ENCODE assay signal across 14 cellular contexts in the genomic region with DNA sequence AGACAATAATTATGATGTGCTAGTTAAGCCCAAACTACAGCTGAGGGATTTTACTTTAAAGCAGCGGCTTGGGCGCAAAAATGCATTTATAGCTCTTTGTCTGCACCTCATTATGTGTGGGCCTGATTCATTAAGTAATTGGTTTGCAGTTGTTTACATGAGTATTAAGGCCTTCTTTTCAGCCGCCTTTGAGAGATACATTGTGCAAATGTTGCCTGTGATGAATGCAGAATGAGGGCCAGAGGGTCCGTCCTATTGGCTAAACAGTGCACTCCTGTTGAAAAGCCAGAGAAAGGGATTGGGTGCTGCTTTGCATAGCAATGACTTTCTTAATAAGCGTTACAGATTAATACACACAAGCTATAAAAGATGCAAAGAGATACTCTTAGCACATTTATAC.
DNase-seq lines count a peak whose midpoint lies in the region; ATAC-seq and TF ChIP-seq lines count a peak whose summit lies in the region.
"Had no signal": no experiment of that assay in that cellular context is flagged by ENCODE, and none has a peak within 500 bp of the region (broad histone marks: within the 10 kb centered on the region; RNA-seq: fewer than 3 reads in every experiment).

No MANE protein-coding gene starts in this region.

- H3K27ac Mint-ChIP-seq in activated naive CD8-positive, alpha-beta T cell treated with anti-CD3 and anti-CD28 coated beads for 36 hours, result peak overlapping the region; percentile 34
- no peak overlapping the region for H3K27ac Mint-ChIP-seq in activated naive CD8-positive, alpha-beta T cell treated with anti-CD3 and anti-CD28 coated beads, Interleukin-2, amount 50 U/mL, for 24 hours
- H3K27ac Mint-ChIP-seq: effector memory CD8-positive, alpha-beta T cell; T-cell had no signal

- POLR2A ChIA-PET in HEK293T (lab: Yijun Ruan, JAX), result interaction anchor here (0.6 to 1.4 kb wide), 2 partner anchors 109 to 264 kb away, joined by 3 to 6 read pairs; a partner anchor contains a TSS

- CTCF ChIA-PET in HEK293T (lab: Yijun Ruan, JAX), result interaction anchor here (0.6 to 3.4 kb wide), 10 partner anchors 182 to 397 kb away, joined by 3 to 28 read pairs (median 5); no protein-coding TSS in a partner anchor

- H3K27me3 Mint-ChIP-seq in activated naive CD8-positive, alpha-beta T cell treated with anti-CD3 and anti-CD28 coated beads for 36 hours, result no peaks in the 10 kb centered on the region
- H3K27me3 Mint-ChIP-seq in activated naive CD8-positive, alpha-beta T cell treated with anti-CD3 and anti-CD28 coated beads, Interleukin-2, amount 50 U/mL, for 24 hours, result no peaks in the 10 kb centered on the region
- H3K27me3 Mint-ChIP-seq: central memory CD8-positive, alpha-beta T cell; effector memory CD8-positive, alpha-beta T cell; T-cell had no signal

- no peak overlapping the region for H3K4me3 ChIP-seq in foreskin fibroblast (ENCODE audit: low read depth in 1 of 2, low read length in 2 of 2)
- H3K4me3 ChIP-seq: GM12878 had no signal

- no peak for TF ChIP-seq CTCF in foreskin fibroblast (IDR thresholded peaks at IDR 0.05; ENCODE audit: low read depth, low read length)

- no peaks in the 10 kb centered on the region for H3K9me3 Mint-ChIP-seq in activated naive CD8-positive, alpha-beta T cell treated with anti-CD3 and anti-CD28 coated beads for 36 hours
- H3K9me3 Mint-ChIP-seq in activated naive CD8-positive, alpha-beta T cell treated with anti-CD3 and anti-CD28 coated beads, Interleukin-2, amount 50 U/mL, for 24 hours, result no peaks in the 10 kb centered on the region
- H3K9me3 Mint-ChIP-seq: central memory CD8-positive, alpha-beta T cell; effector memory CD8-positive, alpha-beta T cell; T-cell had no signal

- no peaks in the 10 kb centered on the region for H3K36me3 Mint-ChIP-seq in activated naive CD8-positive, alpha-beta T cell treated with anti-CD3 and anti-CD28 coated beads for 36 hours
- peaks cover 3% of the 10 kb centered on the region for H3K36me3 Mint-ChIP-seq in activated naive CD8-positive, alpha-beta T cell treated with anti-CD3 and anti-CD28 coated beads, Interleukin-2, amount 50 U/mL, for 24 hours (ENCODE audit: low read depth)

- no peak overlapping the region for H3K4me3 Mint-ChIP-seq in activated naive CD8-positive, alpha-beta T cell treated with anti-CD3 and anti-CD28 coated beads for 36 hours
- no peak overlapping the region for H3K4me3 Mint-ChIP-seq in activated naive CD8-positive, alpha-beta T cell treated with anti-CD3 and anti-CD28 coated beads, Interleukin-2, amount 50 U/mL, for 24 hours
- H3K4me3 Mint-ChIP-seq: central memory CD8-positive, alpha-beta T cell; effector memory CD8-positive, alpha-beta T cell; T-cell had no signal

- no peaks in the 10 kb centered on the region for H3K4me1 Mint-ChIP-seq in activated naive CD8-positive, alpha-beta T cell treated with anti-CD3 and anti-CD28 coated beads for 36 hours
- peaks cover 2% of the 10 kb centered on the region for H3K4me1 Mint-ChIP-seq in activated naive CD8-positive, alpha-beta T cell treated with anti-CD3 and anti-CD28 coated beads, Interleukin-2, amount 50 U/mL, for 24 hours

- no peak for ATAC-seq in activated naive CD8-positive, alpha-beta T cell treated with anti-CD3 and anti-CD28 coated beads, Interleukin-2, amount 50 U/mL, for 24 hours
- no peak for ATAC-seq in GM19023 (IDR thresholded peaks at IDR 0.05; ENCODE audit: unreplicated experiment)

- DNase-seq in activated naive CD8-positive, alpha-beta T cell treated with anti-CD3 and anti-CD28 coated beads for 36 hours, result no peak
- no peak for DNase-seq in activated naive CD8-positive, alpha-beta T cell treated with anti-CD3 and anti-CD28 coated beads, Interleukin-2, amount 50 U/mL, for 24 hours
- peak in 44 of 56 donors; percentile 5 to 81 (median 44) for DNase-seq in amygdala (lab: John Stamatoyannopoulos, UW)
- peak; percentile 86 for DNase-seq in medulla oblongata (ENCODE audit: extremely low spot score)
- DNase-seq in NK-92 treated with Interleukin-12 subunit alpha and Interleukin-12 subunit beta, amount 100 ng/mL, for 24 hours (lab: John Stamatoyannopoulos, UW), result no peak
- no peak for DNase-seq in foreskin fibroblast
- DNase-seq in HEK293T (ENCODE audit: extremely low spot score), result no peak
- DNase-seq: effector memory CD8-positive, alpha-beta T cell; left cardiac atrium; stimulated activated CD4-positive, alpha-beta T cell treated with anti-CD3 and anti-CD28 coated beads, Interleukin-2, amount 100 ng/mL, for 24 hours; T-cell had no signal

TF ChIP-seq in HEK293T, 16 proteins besides CTCF, POLR2A, EP300 and RAD21:
- no peak for TF ChIP-seq ELF4 (IDR thresholded peaks at IDR 0.05)
- no peak for TF ChIP-seq CTBP1 (IDR thresholded peaks at IDR 0.05; ENCODE audit: borderline replicate concordance)
- TF ChIP-seq HDGF (IDR thresholded peaks at IDR 0.05; ENCODE audit: borderline replicate concordance), result no peak
- TF ChIP-seq FOXM1 (IDR thresholded peaks at IDR 0.05; ENCODE audit: borderline replicate concordance), result no peak
- no peak for TF ChIP-seq BHLHE40 (IDR thresholded peaks at IDR 0.05; ENCODE audit: borderline replicate concordance)
- no peak for TF ChIP-seq ZNF384 (IDR thresholded peaks at IDR 0.05)
- TF ChIP-seq, protein P1, sequence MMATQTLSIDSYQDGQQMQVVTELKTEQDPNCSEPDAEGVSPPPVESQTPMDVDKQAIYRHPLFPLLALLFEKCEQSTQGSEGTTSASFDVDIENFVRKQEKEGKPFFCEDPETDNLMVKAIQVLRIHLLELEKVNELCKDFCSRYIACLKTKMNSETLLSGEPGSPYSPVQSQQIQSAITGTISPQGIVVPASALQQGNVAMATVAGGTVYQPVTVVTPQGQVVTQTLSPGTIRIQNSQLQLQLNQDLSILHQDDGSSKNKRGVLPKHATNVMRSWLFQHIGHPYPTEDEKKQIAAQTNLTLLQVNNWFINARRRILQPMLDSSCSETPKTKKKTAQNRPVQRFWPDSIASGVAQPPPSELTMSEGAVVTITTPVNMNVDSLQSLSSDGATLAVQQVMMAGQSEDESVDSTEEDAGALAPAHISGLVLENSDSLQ (IDR thresholded peaks at IDR 0.05), result no peak
- no peak for TF ChIP-seq FOXA1 (IDR thresholded peaks at IDR 0.05)
- no peak for TF ChIP-seq SUZ12 (IDR thresholded peaks at IDR 0.05)
- TF ChIP-seq FOXK2 (IDR thresholded peaks at IDR 0.05), result no peak
- TF ChIP-seq LEF1 (IDR thresholded peaks at IDR 0.05; ENCODE audit: borderline replicate concordance), result no peak
- no peak for TF ChIP-seq L3MBTL2 (conservative IDR thresholded peaks at IDR 0.05)
- no peak for TF ChIP-seq NFRKB (IDR thresholded peaks at IDR 0.05)
- no peak for TF ChIP-seq TARDBP (IDR thresholded peaks at IDR 0.05)
- no peak for TF ChIP-seq ARNT (IDR thresholded peaks at IDR 0.05)
- no peak for TF ChIP-seq SP1 (IDR thresholded peaks at IDR 0.05)

Comparison
In these comparisons a context has a peak if more than half of its experiments do, and no peak if none do; other contexts are left out.
1. DNase-seq: peak in amygdala (44 of 56) and medulla oblongata (single experiment); none in activated naive CD8-positive, alpha-beta T cell treated with anti-CD3 and anti-CD28 coated beads for 36 hours (single experiment), activated naive CD8-positive, alpha-beta T cell treated with anti-CD3 and anti-CD28 coated beads, Interleukin-2, amount 50 U/mL, for 24 hours (single experiment), NK-92 treated with Interleukin-12 subunit alpha and Interleukin-12 subunit beta, amount 100 ng/mL, for 24 hours (single experiment), foreskin fibroblast (0 of 2) and HEK293T (single experiment).